In the genomic region with DNA sequence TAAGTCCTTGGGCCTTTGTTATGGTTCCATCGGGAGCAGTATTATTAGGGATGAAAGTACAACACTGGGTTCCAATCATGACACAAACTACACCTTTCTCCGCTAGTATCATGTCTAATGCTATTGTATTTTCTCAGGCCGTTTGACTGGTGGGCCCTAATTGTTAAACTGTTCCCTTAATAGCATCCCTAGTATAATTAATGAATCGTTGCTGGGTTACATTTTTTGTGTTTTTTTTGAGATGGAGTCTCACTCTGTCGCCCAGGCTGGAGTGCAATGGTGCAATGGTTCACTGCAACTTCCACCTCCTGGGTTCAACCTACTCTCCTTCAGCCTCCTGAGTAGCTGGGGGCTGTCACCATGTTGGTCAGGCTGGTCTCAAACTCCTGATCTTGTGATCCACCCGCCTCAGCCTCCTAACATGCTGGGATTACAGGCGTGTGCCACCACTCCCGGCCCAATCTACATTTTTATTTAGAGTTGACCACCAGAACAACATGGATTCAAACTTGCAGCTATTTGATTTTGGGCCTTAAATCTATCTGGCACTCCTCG, we compare ENCODE assay signal across 10 cellular contexts. TPM values are rescaled to one million over a fixed set of nuclear protein-coding genes. Genes with fewer than 3 reads are reported as not detected.
DNase-seq lines count a peak whose midpoint lies in the region; FAIRE-seq and TF ChIP-seq lines count a peak whose summit lies in the region.
"Had no signal": no experiment of that assay in that cellular context is flagged by ENCODE, and none has a peak within 500 bp of the region (broad histone marks: within the 10 kb centered on the region; RNA-seq: fewer than 3 reads in every experiment).

No MANE protein-coding gene starts in this region.

- peaks cover 19% of the 10 kb centered on the region for H3K27me3 Mint-ChIP-seq in H9 (ENCODE audit: low read depth)
- no peaks in the 10 kb centered on the region for H3K27me3 Mint-ChIP-seq in activated naive CD8-positive, alpha-beta T cell

- H3T11ph ChIP-seq in H9 (ENCODE audit: low read length): no peak overlapping the region

- TF ChIP-seq CTCF in A673 (conservative IDR thresholded peaks at IDR 0.05; ENCODE audit: low read depth, low read length) (no peak), H9 (conservative IDR thresholded peaks at IDR 0.05) (no peak), keratinocyte (optimal IDR thresholded peaks at IDR 0.05 in 1 of 3, IDR thresholded peaks at IDR 0.05 in 1 of 3, conservative IDR thresholded peaks at IDR 0.05 in 1 of 3; ENCODE audit: extremely low read depth in 1 of 3, insufficient read depth in 2 of 3, low read length in 3 of 3) (no peak)

- peak overlapping the region; percentile 99 for H3K4me3 Mint-ChIP-seq in H9
- peak overlapping the region; percentile 98 for H3K4me3 Mint-ChIP-seq in activated naive CD8-positive, alpha-beta T cell

- H3K27me3 ChIP-seq in A673 (replicated peaks; ENCODE audit: insufficient read depth, low read depth, low read length, poor library complexity) (no peaks in the 10 kb centered on the region), H9 (ENCODE audit: insufficient read depth, low read length) (no peaks in the 10 kb centered on the region), keratinocyte (ENCODE audit: control insufficient read depth, extremely low read depth, insufficient read depth, low read length) (no peaks in the 10 kb centered on the region)

- no TSS peak for BruUV-seq in A673 (replicated peaks; lab: Mats Ljungman, UMichigan)

- H3K4ac ChIP-seq in H9 (ENCODE audit: low read depth, low read length): no peak overlapping the region

- H4K8ac ChIP-seq in H9 (replicated peaks; ENCODE audit: insufficient read length, low read depth, low read length): no peak overlapping the region

- no peaks in the 10 kb centered on the region for H3K79me1 ChIP-seq in H9 (ENCODE audit: insufficient read depth, low read depth, low read length, poor library complexity, severe bottlenecking)

- H2BK5ac ChIP-seq in H9 (ENCODE audit: insufficient read length, low read length): no peak overlapping the region

- H3K27ac Mint-ChIP-seq in H9: peak overlapping the region; percentile 92 to 99 (median 97); a peak in 6 of 7 replicates
- H3K27ac Mint-ChIP-seq in activated naive CD8-positive, alpha-beta T cell: peak overlapping the region; percentile 99

- CTCF ChIA-PET in A673 (lab: Charles Lee): no interaction called here

- dilution Hi-C loops in keratinocyte (cut with MboI; ENCODE audit: extremely low pct_ligation_motif_present, low sequenced_read_pairs): no loop called here

- DNase-seq in A673 (ENCODE audit: low spot score) (no peak), H9 (no peak), keratinocyte (ENCODE audit: low read depth, low spot score) (no peak), kidney glomerular epithelial cell (lab: John Stamatoyannopoulos, UW) (no peak), KBM-7 (no peak), SIG-M5 treated with dmso at 0.1 percent for 504 hours (lab: John Stamatoyannopoulos, UW; ENCODE audit: unreplicated experiment) (no peak), NCI-H748 treated with DMSO at 0.1 percent for 48 hours (lab: John Stamatoyannopoulos, UW) (no peak)
- DNase-seq: amniotic stem cell, SHP77 had no signal

- peaks cover 61 to 74% of the 10 kb centered on the region in 2 experiments for H3K4me1 Mint-ChIP-seq in H9
- peaks cover 68% of the 10 kb centered on the region for H3K4me1 Mint-ChIP-seq in activated naive CD8-positive, alpha-beta T cell (ENCODE audit: low read depth)

- H2AFZ ChIP-seq in H9 (ENCODE audit: low read length) (no peak overlapping the region), keratinocyte (ENCODE audit: control insufficient read depth, low read length) (no peak overlapping the region)

- no peak overlapping the region for H4K91ac ChIP-seq in H9 (ENCODE audit: insufficient read length, low read depth, low read length)

- in situ Hi-C loops in KBM-7 (cut with MboI; ENCODE audit: low pct_unique_long_range_greater_than_20kb, low sequenced_read_pairs): no loop called here

- no peak overlapping the region for H3K23ac ChIP-seq in H9 (ENCODE audit: insufficient read length, low read depth, low read length)

- no peak overlapping the region for H2AK5ac ChIP-seq in H9 (ENCODE audit: insufficient read length, low read length)

- no peak overlapping the region for H2BK120ac ChIP-seq in H9 (ENCODE audit: low read depth, low read length, poor library complexity, severe bottlenecking)

- no peak overlapping the region for H4K5ac ChIP-seq in H9 (ENCODE audit: insufficient read length, low read depth, low read length)

- H3K36me3 Mint-ChIP-seq in H9 (ENCODE audit: insufficient read depth in 1 of 3, low read depth in 3 of 3): peaks cover 86 to 88% (median 88%) of the 10 kb centered on the region in 3 experiments
- H3K36me3 Mint-ChIP-seq in activated naive CD8-positive, alpha-beta T cell: peaks cover 81% of the 10 kb centered on the region

- no peak for FAIRE-seq in keratinocyte (lab: Jason Lieb, UNC)

- H3K9ac ChIP-seq in H9 (ENCODE audit: extremely low read depth, insufficient read length, low read length): peak overlapping the region; percentile 99
- peak overlapping the region; percentile 99 for H3K9ac ChIP-seq in keratinocyte (ENCODE audit: control insufficient read depth, extremely low read depth, insufficient read depth, low read length)

- no peak overlapping the region for H3K18ac ChIP-seq in H9 (ENCODE audit: insufficient read length, low read depth, low read length)

- H3K9me3 Mint-ChIP-seq in H9: peaks cover 24 to 37% of the 10 kb centered on the region in 2 experiments
- peaks cover 14% of the 10 kb centered on the region for H3K9me3 Mint-ChIP-seq in activated naive CD8-positive, alpha-beta T cell (ENCODE audit: low read depth)

- H3K36me3 ChIP-seq in A673 (ENCODE audit: insufficient read depth, low read length, poor library complexity, severe bottlenecking) (peaks cover 84% of the 10 kb centered on the region), keratinocyte (ENCODE audit: control insufficient read depth in 2 of 2, extremely low read depth in 1 of 2, insufficient read depth in 2 of 2, low read length in 2 of 2) (peaks cover 49 to 76% of the 10 kb centered on the region in 2 experiments)

- H3K4me2 ChIP-seq in H9 (ENCODE audit: insufficient read depth, insufficient read length, low read length) (peak overlapping the region; percentile 100), keratinocyte (ENCODE audit: control insufficient read depth, extremely low read depth, insufficient read depth, low read depth, low read length) (peak overlapping the region; percentile 96)

- H3K23me2 ChIP-seq in H9 (ENCODE audit: insufficient read length, low read depth, low read length, poor library complexity, severe bottlenecking): peaks cover 39% of the 10 kb centered on the region

- no peak overlapping the region for H2BK12ac ChIP-seq in H9 (ENCODE audit: insufficient read length, low read depth, low read length)

- no peak overlapping the region for H3K56ac ChIP-seq in H9 (ENCODE audit: insufficient read length, low read depth, low read length)

- peaks cover 41% of the 10 kb centered on the region for H3K9me3 ChIP-seq in A673 (ENCODE audit: low read depth, low read length, poor library complexity, severe bottlenecking)
- H3K9me3 ChIP-seq in H9 (ENCODE audit: control insufficient read depth, low read depth, low read length): no peaks in the 10 kb centered on the region
- peaks cover 6% of the 10 kb centered on the region for H3K9me3 ChIP-seq in keratinocyte (ENCODE audit: control insufficient read depth, low read depth, low read length)

- no peak overlapping the region for H2BK20ac ChIP-seq in H9 (ENCODE audit: low read depth, low read length, poor library complexity, severe bottlenecking)

- H3K14ac ChIP-seq in H9 (ENCODE audit: insufficient read depth, low read length): no peak overlapping the region

- H4K20me1 ChIP-seq in H9 (ENCODE audit: control insufficient read depth, insufficient read depth, insufficient read length): no peaks in the 10 kb centered on the region
- peaks cover 74% of the 10 kb centered on the region for H4K20me1 ChIP-seq in keratinocyte (ENCODE audit: control insufficient read depth, extremely low read depth, insufficient read depth, low read length)

- H3K4me3 ChIP-seq in A673 (ENCODE audit: low read depth, low read length, poor library complexity, severe bottlenecking): peak overlapping the region; percentile 81
- H3K4me3 ChIP-seq in keratinocyte (ENCODE audit: control insufficient read depth in 2 of 3, extremely low read depth in 1 of 3, insufficient read depth in 2 of 3, low read depth in 1 of 3, low read length in 3 of 3): peak overlapping the region; percentile 98 to 100 (median 99)

- H3K9me1 ChIP-seq in keratinocyte (ENCODE audit: control insufficient read depth, extremely low read depth, insufficient read depth, low read length): peaks cover under 1% of the 10 kb centered on the region

- no peak overlapping the region for H2BK15ac ChIP-seq in H9 (ENCODE audit: low read depth, low read length)

- no peak overlapping the region for H3K27ac ChIP-seq in A673 (ENCODE audit: low read depth, low read length, poor library complexity, severe bottlenecking)
- H3K27ac ChIP-seq in H9 (ENCODE audit: insufficient read length, low read depth, low read length): peak overlapping the region; percentile 87
- H3K27ac ChIP-seq in keratinocyte (ENCODE audit: control insufficient read depth, insufficient read depth, low read length): peak overlapping the region; percentile 0

- POLR2A ChIA-PET in A673 (lab: Charles Lee; ENCODE audit: low non-redundant PET): interaction anchor here (0.7 to 1.4 kb wide), 3 partner anchors 9 to 510 kb away, joined by 3 to 4 read pairs (median 4); no protein-coding TSS in a partner anchor

- H3K4me1 ChIP-seq in A673 (ENCODE audit: insufficient read depth, low read length, poor library complexity, severe bottlenecking) (peaks cover 13% of the 10 kb centered on the region), H9 (ENCODE audit: insufficient read depth, low read length) (no peaks in the 10 kb centered on the region), keratinocyte (ENCODE audit: control insufficient read depth, extremely low read depth, insufficient read depth, low read length) (peaks cover 54% of the 10 kb centered on the region)

- intact Hi-C loops in A673 (cut with micrococcal nuclease; ENCODE audit: unreplicated experiment): no loop called here

- H3K79me2 ChIP-seq in H9 (ENCODE audit: insufficient read depth, low read length) (peaks cover 73% of the 10 kb centered on the region), keratinocyte (ENCODE audit: control insufficient read depth, insufficient read depth, low read length) (peaks cover 90% of the 10 kb centered on the region)

- WGBS in H9 (ENCODE audit: extremely low coverage, insufficient read length, low lambda C conversion rate): no CpG with 5 or more reads among the region's 9 CpGs

RNA-seq across cellular contexts. Expression of a gene that starts 4.1 kb away (rescaled TPM):
- total RNA-seq in A673 (2021): 15.4 and 19.0 TPM in 2 replicates
- total RNA-seq in H9 (2021): 12.8 and 13.3 TPM in 2 replicates
- 14.2 to 19.6 TPM (median 16.4 TPM) in 3 replicates for polyA plus RNA-seq in keratinocyte
- polyA plus RNA-seq in keratinocyte (2011; ENCODE audit: low read depth): 6.8 TPM
- 17.3 and 19.8 TPM in 2 replicates for polyA plus RNA-seq in keratinocyte (2011; cell fraction: cytosol; rRNA removed)
- polyA plus RNA-seq in keratinocyte (2011; cell fraction: nucleus; rRNA removed): 45.7 and 49.0 TPM in 2 replicates
- polyA plus RNA-seq in keratinocyte (2012; ENCODE audit: low replicate concordance): 12.5 and 34.7 TPM in 2 replicates
- polyA minus RNA-seq in keratinocyte: 44.9 to 78.9 TPM (median 58.3 TPM) in 3 replicates
- 27.0 TPM for polyA minus RNA-seq in keratinocyte (2011; cell fraction: cytosol; rRNA and poly(A)+ RNA removed)
- polyA minus RNA-seq in keratinocyte (2011; cell fraction: nucleus; rRNA and poly(A)+ RNA removed): 41.0 and 75.3 TPM in 2 replicates
